Comparison of ENCODE assay signal across 20 cellular contexts in the genomic region with DNA sequence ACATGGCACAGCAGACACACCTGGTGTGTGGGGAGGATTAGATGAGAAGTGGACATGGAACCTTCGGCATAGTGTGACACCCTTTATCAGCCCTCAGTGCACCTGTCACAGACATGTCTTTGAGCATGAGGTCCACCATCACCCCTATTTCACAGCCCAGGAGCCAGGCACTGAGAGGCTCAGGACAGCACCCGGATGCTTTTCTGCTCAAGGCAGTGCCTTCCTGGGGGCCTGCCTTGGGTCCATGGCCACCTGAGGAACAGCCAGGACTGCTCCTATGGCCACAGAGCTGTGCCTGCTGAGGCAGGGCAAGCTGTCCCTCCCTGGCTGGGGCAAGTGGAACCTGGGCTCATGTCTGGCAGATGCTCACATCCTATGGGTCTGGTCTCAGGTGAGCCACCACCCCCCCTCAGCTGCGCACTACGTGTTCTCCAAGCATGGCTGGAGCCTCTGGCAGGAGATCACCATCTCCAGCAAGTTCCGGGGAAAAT.
DNase-seq lines count a peak whose midpoint lies in the region; ATAC-seq and TF ChIP-seq lines count a peak whose summit lies in the region.
"Had no signal": no experiment of that assay in that cellular context is flagged by ENCODE, and none has a peak within 500 bp of the region (broad histone marks: within the 10 kb centered on the region; RNA-seq: fewer than 3 reads in every experiment).

No MANE protein-coding gene starts in this region.

- H3K4me1 Mint-ChIP-seq in endodermal cell: no peaks in the 10 kb centered on the region
- H3K4me1 Mint-ChIP-seq: IgD-negative memory B cell had no signal

- no peak overlapping the region for H3K27ac Mint-ChIP-seq in endodermal cell

- H3K27ac ChIP-seq in endodermal cell (ENCODE audit: low read depth, low read length): no peak overlapping the region
- no peak overlapping the region for H3K27ac ChIP-seq in osteoblast (ENCODE audit: low read depth, low read length)
- H3K27ac ChIP-seq: C4-2B, Peyer's patch had no signal

- no peaks in the 10 kb centered on the region for H3K27me3 Mint-ChIP-seq in endodermal cell (ENCODE audit: insufficient read depth)
- H3K27me3 Mint-ChIP-seq: IgD-negative memory B cell had no signal

- DNase-seq in activated CD8-positive, alpha-beta memory T cell treated with anti-CD3 and anti-CD28 coated beads for 24 hours: peak; percentile 53
- no peak for DNase-seq in activated CD8-positive, alpha-beta memory T cell treated with anti-CD3 and anti-CD28 coated beads, Interleukin-2, amount 50 U/mL, for 48 hours
- DNase-seq in endodermal cell: peak; percentile 35
- peak; percentile 27 for DNase-seq in osteoblast (ENCODE audit: insufficient read length, low spot score, missing footprints)
- DNase-seq in central memory CD4-positive, alpha-beta T cell: no peak
- DNase-seq in DMS79 treated with DMSO at 0.1 percent for 48 hours (lab: John Stamatoyannopoulos, UW): no peak
- DNase-seq: 8988T; AML-193; Calu3; CD8-positive, alpha-beta memory T cell; GDM1; NCI-H1105; NCI-H146; NCI-H2029 treated with DMSO at 0.1 percent for 48 hours; NCI-H2171 treated with DMSO at 0.1 percent for 48 hours; NCI-H524 treated with DMSO at 0.1 percent for 48 hours had no signal

- H3K79me2 ChIP-seq in osteoblast (ENCODE audit: insufficient read depth, low read length): no peaks in the 10 kb centered on the region

- H3K9me3 ChIP-seq in endodermal cell (ENCODE audit: control insufficient read depth, low read length) (no peaks in the 10 kb centered on the region), osteoblast (ENCODE audit: low read depth, low read length) (no peaks in the 10 kb centered on the region)
- H3K9me3 ChIP-seq: Peyer's patch had no signal

- no peak overlapping the region for H2AFZ ChIP-seq in osteoblast (ENCODE audit: low read length)

- H3K36me3 Mint-ChIP-seq in endodermal cell (ENCODE audit: low read depth): peaks cover 35% of the 10 kb centered on the region

- no peak overlapping the region for H3K9ac ChIP-seq in endodermal cell (ENCODE audit: extremely low read depth, low read length, poor library complexity, severe bottlenecking)

- H4K20me1 ChIP-seq in osteoblast (ENCODE audit: insufficient read depth, low read length): no peaks in the 10 kb centered on the region

- 96 to 100% methylated on average over 2 to 5 of the region's 5 CpGs for WGBS in endodermal cell (ENCODE audit: insufficient coverage in 1 of 2, insufficient read length in 1 of 2), 2 experiments

- peaks cover 13% of the 10 kb centered on the region for H3K36me3 ChIP-seq in endodermal cell (ENCODE audit: control insufficient read depth, insufficient read depth, low read length)
- H3K36me3 ChIP-seq in osteoblast (ENCODE audit: insufficient read depth, low read length): no peaks in the 10 kb centered on the region
- H3K36me3 ChIP-seq: Peyer's patch had no signal

- H3K4me3 ChIP-seq in endodermal cell (ENCODE audit: low read length) (no peak overlapping the region), osteoblast (ENCODE audit: insufficient read depth, low read length) (no peak overlapping the region)
- H3K4me3 ChIP-seq: Peyer's patch had no signal

- ATAC-seq in GM18502 (IDR thresholded peaks at IDR 0.05; ENCODE audit: poor library complexity, unreplicated experiment): no peak

- no peak overlapping the region for H3K4me2 ChIP-seq in osteoblast (ENCODE audit: insufficient read depth, low read length)

- H3K27me3 ChIP-seq in endodermal cell (ENCODE audit: control insufficient read depth, insufficient read depth, low read length, poor library complexity, severe bottlenecking): no peaks in the 10 kb centered on the region
- H3K27me3 ChIP-seq in osteoblast (ENCODE audit: insufficient read depth, low read length): no peaks in the 10 kb centered on the region
- H3K27me3 ChIP-seq: Peyer's patch had no signal

- H3K4me1 ChIP-seq in endodermal cell (ENCODE audit: control insufficient read depth, insufficient read depth, low read length) (no peaks in the 10 kb centered on the region), osteoblast (ENCODE audit: insufficient read depth, low read length) (no peaks in the 10 kb centered on the region)
- H3K4me1 ChIP-seq: Peyer's patch had no signal

- no peaks in the 10 kb centered on the region for H3K9me3 Mint-ChIP-seq in endodermal cell
- H3K9me3 Mint-ChIP-seq: CD8-positive, alpha-beta memory T cell; IgD-negative memory B cell had no signal

- no peak overlapping the region for H3K4me3 Mint-ChIP-seq in endodermal cell
- H3K4me3 Mint-ChIP-seq: IgD-negative memory B cell had no signal

- TF ChIP-seq CTCF in endodermal cell (conservative IDR thresholded peaks at IDR 0.05): no peak
- TF ChIP-seq CTCF in osteoblast (IDR thresholded peaks at IDR 0.05; ENCODE audit: extremely low read depth, low read depth, low read length): no peak

Comparison
In these comparisons a context has a peak if more than half of its experiments do, and no peak if none do; other contexts are left out.
1. DNase-seq: peak in activated CD8-positive, alpha-beta memory T cell treated with anti-CD3 and anti-CD28 coated beads for 24 hours (single experiment), endodermal cell (single experiment) and osteoblast (single experiment); none in activated CD8-positive, alpha-beta memory T cell treated with anti-CD3 and anti-CD28 coated beads, Interleukin-2, amount 50 U/mL, for 48 hours (single experiment), central memory CD4-positive, alpha-beta T cell (single experiment) and DMS79 treated with DMSO at 0.1 percent for 48 hours (single experiment).